8 cellular contexts compared by ENCODE assay signal in the genomic region with DNA sequence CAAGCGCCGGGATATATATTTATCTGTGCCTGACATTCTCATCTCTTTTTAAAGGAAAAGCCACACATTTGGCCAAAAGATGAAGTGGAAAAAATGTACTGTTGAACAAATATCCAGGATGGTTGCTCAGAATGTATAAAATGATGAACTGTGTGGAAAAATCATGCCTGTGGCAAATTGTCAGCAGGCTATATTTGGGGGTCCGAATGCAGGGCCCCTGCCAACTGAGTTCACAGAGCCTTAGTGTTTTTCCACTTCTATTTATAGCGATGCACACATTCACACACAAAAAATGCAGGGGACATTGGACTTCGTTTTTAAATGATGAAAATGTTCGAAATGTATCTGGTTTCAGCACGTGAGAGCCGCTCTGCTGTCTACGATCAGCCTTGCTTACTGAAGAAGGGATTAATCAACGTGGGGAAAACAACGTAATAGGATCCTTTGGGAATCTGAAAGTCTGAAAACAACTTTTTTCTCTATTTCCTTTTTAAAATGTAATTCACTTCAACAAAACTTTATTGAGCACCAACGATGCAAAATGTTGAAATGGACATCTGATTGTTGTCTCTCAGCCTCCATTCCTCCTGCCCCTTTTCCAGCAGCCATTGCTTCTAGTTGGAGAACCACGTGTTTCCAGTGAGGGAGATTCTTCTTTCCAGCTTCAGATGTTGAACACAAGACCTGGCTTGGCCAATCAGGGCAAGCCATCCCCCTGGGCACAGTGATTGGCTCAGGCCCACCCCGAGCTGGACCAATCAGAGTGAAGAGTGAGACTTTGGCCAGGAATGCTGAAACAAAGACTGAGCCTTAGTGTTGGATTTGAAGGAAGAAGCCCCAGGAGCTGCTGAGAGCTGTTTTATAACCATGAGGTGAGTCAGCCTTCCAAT. TPM values are rescaled to one million over a fixed set of nuclear protein-coding genes. Genes with fewer than 3 reads are reported as not detected.
DNase-seq lines count a peak whose midpoint lies in the region; ATAC-seq and TF ChIP-seq lines count a peak whose summit lies in the region.

No MANE protein-coding gene starts in this region.

- WGBS in psoas muscle, 3 donors: 33 to 58% (median 42%) methylated on average over 14 of the region's 14 CpGs

- ATAC-seq in psoas muscle: peak; percentile 71 to 84 (median 77)
- no peak for ATAC-seq in HG03460 (IDR thresholded peaks at IDR 0.05; ENCODE audit: unreplicated experiment)

- H3K27me3 ChIP-seq in SJSA1 (replicated peaks) (no peaks in the 10 kb centered on the region), psoas muscle (ENCODE audit: insufficient read depth in 3 of 3, low read length in 2 of 3) (no peaks in the 10 kb centered on the region), WERI-Rb-1 (ENCODE audit: insufficient read depth, low read depth, severe bottlenecking) (no peaks in the 10 kb centered on the region)

- intact Hi-C loops in psoas muscle (cut with DNase I): no loop called here

- peak; percentile 66 for DNase-seq in ELF-1 (ENCODE audit: low read depth, low spot score)
- DNase-seq in SJSA1 (ENCODE audit: low read depth in 1 of 2, low spot score in 2 of 2): peak; percentile 80 to 82
- DNase-seq in fibroblast of villous mesenchyme (ENCODE audit: low read depth): peak; percentile 84
- DNase-seq in psoas muscle: peak; percentile 61 to 75
- no peak for DNase-seq in WERI-Rb-1
- DNase-seq in KG1 (lab: John Stamatoyannopoulos, UW): no peak
- DNase-seq in stimulated activated CD4-positive, alpha-beta T cell treated with anti-CD3 and anti-CD28 coated beads, Interleukin-4, amount 100 ng/mL, for 1 hour: no peak

- H3K4me3 ChIP-seq in SJSA1 (no peak overlapping the region), fibroblast of villous mesenchyme (ENCODE audit: low read depth, low read length) (no peak overlapping the region), psoas muscle (peak overlapping the region; percentile 7), WERI-Rb-1 (ENCODE audit: low read depth, low read length) (no peak overlapping the region)

- H3K9me3 ChIP-seq in SJSA1 (replicated peaks) (no peaks in the 10 kb centered on the region), psoas muscle (no peaks in the 10 kb centered on the region), WERI-Rb-1 (ENCODE audit: severe bottlenecking) (no peaks in the 10 kb centered on the region)

- H3K27ac ChIP-seq in SJSA1 (no peak overlapping the region), psoas muscle (peak overlapping the region; percentile 73), WERI-Rb-1 (no peak overlapping the region)

- no peaks in the 10 kb centered on the region for H3K36me3 ChIP-seq in SJSA1
- no peaks in the 10 kb centered on the region for H3K36me3 ChIP-seq in psoas muscle (ENCODE audit: insufficient read depth in 1 of 2, low read depth in 1 of 2)
- H3K36me3 ChIP-seq in WERI-Rb-1: no peaks in the 10 kb centered on the region

- H3K4me1 ChIP-seq in SJSA1 (replicated peaks) (peaks cover 27% of the 10 kb centered on the region), psoas muscle (peaks cover 40% of the 10 kb centered on the region)

- TF ChIP-seq CTCF in fibroblast of villous mesenchyme (IDR thresholded peaks at IDR 0.05; ENCODE audit: insufficient read depth, low read depth, low read length) (no peak), psoas muscle (IDR thresholded peaks at IDR 0.05) (no peak), WERI-Rb-1 (IDR thresholded peaks at IDR 0.05; ENCODE audit: low read depth, low read length) (no peak)

RNA-seq across cellular contexts. Expression of gene E2F6, which starts 59.2 kb away (rescaled TPM):
- 11.7 and 25.6 TPM in 2 replicates for total RNA-seq in SJSA1 (2014; rRNA removed; shearing (Covaris generic))
- total RNA-seq in fibroblast of villous mesenchyme (11.3 and 13.4 TPM in 2 replicates), psoas muscle (10 to 100 TPM; 19.5 to 38.4 (median 25.7) TPM)
- polyA plus RNA-seq in psoas muscle: 10 to 100 TPM; 20.7 to 56.4 (median 31.3) TPM

Comparison
In these comparisons a context has a peak if more than half of its experiments do, and no peak if none do; other contexts are left out.
1. DNase-seq: peak in ELF-1 (single experiment), SJSA1 (2 of 2), fibroblast of villous mesenchyme (single experiment) and psoas muscle (2 of 2); none in WERI-Rb-1 (single experiment), KG1 (single experiment) and stimulated activated CD4-positive, alpha-beta T cell treated with anti-CD3 and anti-CD28 coated beads, Interleukin-4, amount 100 ng/mL, for 1 hour (single experiment).